Comparison of ENCODE assay signal across 10 cellular contexts in the genomic region with DNA sequence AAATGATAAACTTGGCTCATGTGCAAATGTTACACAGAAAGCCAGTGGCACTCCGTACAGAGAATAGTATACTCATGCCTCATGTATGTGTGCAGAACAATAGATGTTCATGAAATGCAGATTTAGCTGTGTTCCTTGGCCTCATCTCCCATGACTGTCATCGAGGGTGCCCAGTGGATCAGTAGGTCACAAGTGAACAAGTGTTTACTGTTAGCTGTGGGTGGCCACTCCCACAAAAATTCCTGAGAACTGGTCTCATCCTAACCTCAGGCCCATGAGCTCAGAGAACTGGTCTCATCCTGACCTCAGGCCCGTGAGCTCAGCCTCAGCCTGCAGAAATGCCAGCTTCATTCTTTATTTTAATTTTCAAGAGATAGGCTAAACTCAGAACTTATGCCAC.
DNase-seq lines count a peak whose midpoint lies in the region; ATAC-seq, FAIRE-seq and TF ChIP-seq lines count a peak whose summit lies in the region.
"Had no signal": no experiment of that assay in that cellular context is flagged by ENCODE, and none has a peak within 500 bp of the region (broad histone marks: within the 10 kb centered on the region; RNA-seq: fewer than 3 reads in every experiment).

No MANE protein-coding gene starts in this region.

- FAIRE-seq in kidney (lab: Jason Lieb, UNC) = no peak

- H3K4me3 ChIP-seq in kidney (ENCODE audit: low read length in 2 of 2) = no peak overlapping the region
- H3K4me3 ChIP-seq in thoracic aorta = no peak overlapping the region
- H3K4me3 ChIP-seq: SK-N-MC had no signal

- H3K9ac ChIP-seq in kidney (ENCODE audit: low read length in 2 of 2) = no peak overlapping the region

- H3K4me1 ChIP-seq in kidney (ENCODE audit: control insufficient read depth in 1 of 2, insufficient read depth in 1 of 2, low read depth in 1 of 2, low read length in 2 of 2) (no peaks in the 10 kb centered on the region), thoracic aorta (ENCODE audit: control insufficient read depth in 1 of 2, low read depth in 2 of 2) (peaks cover 0 to 9% of the 10 kb centered on the region in 2 donors)

- no peaks in the 10 kb centered on the region for H3K27me3 ChIP-seq in thoracic aorta (replicated peaks; ENCODE audit: insufficient read depth)

- in situ Hi-C loops in G401 (cut with HindIII; ENCODE audit: low sequenced_read_pairs) = no loop called here

- H3K9me3 ChIP-seq in kidney (ENCODE audit: control insufficient read depth in 1 of 2, low read length in 2 of 2) (no peaks in the 10 kb centered on the region), thoracic aorta (no peaks in the 10 kb centered on the region)

- H3K27ac ChIP-seq in kidney (ENCODE audit: low read depth in 2 of 2, low read length in 2 of 2) (no peak overlapping the region), thoracic aorta (no peak overlapping the region)
- H3K27ac ChIP-seq: SK-N-MC had no signal

- no peaks in the 10 kb centered on the region for H3K36me3 ChIP-seq in kidney (ENCODE audit: control insufficient read depth in 1 of 2, insufficient read depth in 2 of 2, low read length in 2 of 2)
- no peaks in the 10 kb centered on the region for H3K36me3 ChIP-seq in thoracic aorta

- ATAC-seq in thoracic aorta (ENCODE audit: insufficient number of reproducible peaks, low FRiP score, low read depth) = no peak

- intact Hi-C loops in kidney (cut with DNase I) = no loop called here

- peak; percentile 26 for DNase-seq in HPDE6-E6E7 (ENCODE audit: extremely low spot score)
- peak; percentile 86 for DNase-seq in astrocyte of the hippocampus (ENCODE audit: low read depth, low spot score)
- DNase-seq in kidney = peak; percentile 56
- peak; percentile 4 for DNase-seq in thoracic aorta (ENCODE audit: low spot score)
- DNase-seq in 8988T = no peak
- DNase-seq in stimulated activated CD4-positive, alpha-beta T cell treated with anti-CD3 and anti-CD28 coated beads, Interleukin-4, amount 100 ng/mL, for 4 hours = no peak
- DNase-seq in G401 (ENCODE audit: low spot score) = no peak
- DNase-seq in activated CD4-positive, alpha-beta T cell treated with anti-CD3 and anti-CD28 coated beads for 1 hour = no peak
- DNase-seq: stimulated activated CD4-positive, alpha-beta T cell treated with anti-CD3 and anti-CD28 coated beads, Interleukin-15, amount 100 ng/mL, for 24 hours had no signal

- TF ChIP-seq CTCF in kidney (IDR thresholded peaks at IDR 0.05; ENCODE audit: borderline replicate concordance, extremely low read depth, insufficient read depth) (no peak), thoracic aorta (IDR thresholded peaks at IDR 0.05) (no peak)

Comparison
In these comparisons a context has a peak if more than half of its experiments do, and no peak if none do; other contexts are left out.
1. DNase-seq: peak in HPDE6-E6E7 (single experiment), astrocyte of the hippocampus (single experiment), kidney (single experiment) and thoracic aorta (single experiment); none in 8988T (single experiment), stimulated activated CD4-positive, alpha-beta T cell treated with anti-CD3 and anti-CD28 coated beads, Interleukin-4, amount 100 ng/mL, for 4 hours (0 of 2), G401 (single experiment) and activated CD4-positive, alpha-beta T cell treated with anti-CD3 and anti-CD28 coated beads for 1 hour (single experiment).